ENCODE assay signal across 1 cellular context in the genomic region with DNA sequence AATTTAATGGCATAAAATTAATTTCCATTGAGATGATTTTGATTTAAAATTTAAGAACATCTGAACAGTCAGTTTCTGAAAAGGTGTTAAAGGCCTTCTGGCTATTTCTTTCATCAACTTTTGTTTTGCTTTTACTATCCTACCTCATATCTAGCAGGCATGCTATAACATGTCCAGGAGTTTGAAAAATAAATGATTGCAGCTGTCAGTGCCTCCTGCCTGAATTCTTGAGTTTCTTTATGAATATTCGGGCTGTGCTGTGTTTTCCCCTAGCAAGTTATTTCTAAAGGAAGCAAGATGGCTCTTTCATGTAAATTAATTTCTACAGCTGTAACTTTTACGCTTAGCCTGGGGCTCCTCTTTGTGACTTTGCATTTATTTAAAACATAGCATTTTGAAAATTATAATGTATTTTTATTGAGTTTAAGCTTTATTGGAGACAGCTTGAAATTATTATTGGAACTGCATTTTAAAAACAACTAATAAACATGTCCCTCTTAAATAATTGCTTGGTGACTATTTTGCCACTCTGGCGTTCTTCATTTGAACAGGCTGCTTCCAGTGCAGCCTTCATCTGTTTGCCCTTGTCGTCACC.
TF ChIP-seq lines count a peak whose summit lies in the region.

No MANE protein-coding gene starts in this region.

TF ChIP-seq in GM23338, 12 proteins besides CTCF, POLR2A, EP300 and RAD21:
- TF ChIP-seq ZNF462 (CRISPR knock-in tag; IDR thresholded peaks at IDR 0.05) = no peak
- no peak for TF ChIP-seq ZNF114 (CRISPR knock-in tag; IDR thresholded peaks at IDR 0.05)
- TF ChIP-seq STAT1 (IDR thresholded peaks at IDR 0.05; ENCODE audit: unreplicated experiment) = no peak
- TF ChIP-seq CREB1 (CRISPR knock-in tag; IDR thresholded peaks at IDR 0.05; ENCODE audit: low read depth) = no peak
- TF ChIP-seq NANOG (IDR thresholded peaks at IDR 0.05; ENCODE audit: borderline replicate concordance) = no peak
- no peak for TF ChIP-seq REST (IDR thresholded peaks at IDR 0.05; ENCODE audit: unreplicated experiment)
- TF ChIP-seq ZNF331 (CRISPR knock-in tag; IDR thresholded peaks at IDR 0.05; ENCODE audit: low read depth) = no peak
- no peak for TF ChIP-seq EZH2phosphoT487 (IDR thresholded peaks at IDR 0.05; ENCODE audit: unreplicated experiment)
